Comparison of ENCODE assay signal across 8 cellular contexts in genomic region chr9:86099695-86100364, GRCh38. TPM values are rescaled to one million over a fixed set of nuclear protein-coding genes. Genes with fewer than 3 reads are reported as not detected.
DNase-seq lines count a peak whose midpoint lies in the region; ATAC-seq and TF ChIP-seq lines count a peak whose summit lies in the region.

No MANE protein-coding gene starts in this region.

- H3K79me2 ChIP-seq in HCT116 (ENCODE audit: insufficient read depth, low read length): peaks cover 43% of the 10 kb centered on the region
- H3K79me2 ChIP-seq in OCI-LY7 (ENCODE audit: insufficient read depth, low read depth, low read length): no peaks in the 10 kb centered on the region

- BruUV-seq in HCT116 (replicated peaks; lab: Mats Ljungman, UMichigan) (no TSS peak), OCI-LY7 (replicated peaks; lab: Mats Ljungman, UMichigan) (no TSS peak)

- peak overlapping the region; percentile 85 for H3K9ac ChIP-seq in HCT116 (ENCODE audit: low read length)
- peak overlapping the region; percentile 79 to 94 for H3K9ac ChIP-seq in colonic mucosa (ENCODE audit: low read depth in 2 of 2, low read length in 2 of 2)
- peak overlapping the region; percentile 28 to 49 for H3K9ac ChIP-seq in liver (ENCODE audit: low read depth in 1 of 2, low read length in 2 of 2)

- peak; percentile 29 for TF ChIP-seq POLR2A in HCT116 (IDR thresholded peaks at IDR 0.05; ENCODE audit: borderline replicate concordance, extremely low read depth, insufficient read depth, insufficient read length)

- H3K4me2 ChIP-seq in HCT116 (ENCODE audit: low read length) (peak overlapping the region; percentile 88), OCI-LY7 (ENCODE audit: low read length) (no peak overlapping the region)

- WGBS in liver: 4% methylated on average over 47 of the region's 47 CpGs

- H3K36me3 ChIP-seq in HCT116 (ENCODE audit: control insufficient read depth in 1 of 2, insufficient read depth in 2 of 2, low read length in 2 of 2): no peaks in the 10 kb centered on the region
- H3K36me3 ChIP-seq in RWPE2 (ENCODE audit: low read depth): no peaks in the 10 kb centered on the region
- H3K36me3 ChIP-seq in colonic mucosa: no peaks in the 10 kb centered on the region
- no peaks in the 10 kb centered on the region for H3K36me3 ChIP-seq in liver (ENCODE audit: control insufficient read depth in 4 of 4, insufficient read depth in 3 of 4, low read depth in 1 of 4, low read length in 3 of 4)
- no peaks in the 10 kb centered on the region for H3K36me3 ChIP-seq in OCI-LY7 (ENCODE audit: insufficient read depth, low read length)

- TF ChIP-seq RAD21 in HCT116 (IDR thresholded peaks at IDR 0.05; ENCODE audit: low read depth) (no peak), liver (IDR thresholded peaks at IDR 0.05) (no peak)

- H3K9me2 ChIP-seq in HCT116 (ENCODE audit: insufficient read depth) (no peaks in the 10 kb centered on the region), OCI-LY7 (ENCODE audit: insufficient read depth, low read length) (no peaks in the 10 kb centered on the region)

- intact Hi-C loops in HCT116 (cut with micrococcal nuclease): loop anchor here (1.0 kb wide), 1 partner anchor 27 kb away; no protein-coding TSS in a partner anchor
- intact Hi-C loops in colonic mucosa (cut with DNase I): no loop called here
- intact Hi-C loops in OCI-LY7 (cut with micrococcal nuclease; ENCODE audit: unreplicated experiment): no loop called here

- no peaks in the 10 kb centered on the region for H4K20me1 ChIP-seq in HCT116 (ENCODE audit: insufficient read depth)
- no peaks in the 10 kb centered on the region for H4K20me1 ChIP-seq in OCI-LY7 (ENCODE audit: insufficient read depth, low read length)

- H2AFZ ChIP-seq in HCT116 (ENCODE audit: low read depth, low read length, poor library complexity, severe bottlenecking) (peak overlapping the region; percentile 46), OCI-LY7 (ENCODE audit: low read length) (no peak overlapping the region)

- H3K4me1 ChIP-seq in HCT116 (ENCODE audit: control insufficient read depth in 1 of 2, insufficient read depth in 2 of 2, low read length in 2 of 2): peaks cover 9 to 41% of the 10 kb centered on the region in 2 experiments
- peaks cover 11% of the 10 kb centered on the region for H3K4me1 ChIP-seq in RWPE2 (ENCODE audit: insufficient read depth, poor library complexity, severe bottlenecking)
- peaks cover 4% of the 10 kb centered on the region for H3K4me1 ChIP-seq in colonic mucosa
- H3K4me1 ChIP-seq in liver (ENCODE audit: control insufficient read depth in 4 of 4, insufficient read depth in 4 of 4, low read length in 3 of 4): peaks cover 8 to 14% (median 10%) of the 10 kb centered on the region in 4 donors
- H3K4me1 ChIP-seq in OCI-LY7 (ENCODE audit: insufficient read depth, low read length, poor library complexity, severe bottlenecking): no peaks in the 10 kb centered on the region

- H3K27ac ChIP-seq in HCT116 (ENCODE audit: low read depth, low read length) (peak overlapping the region; percentile 84), RWPE2 (ENCODE audit: poor library complexity, severe bottlenecking) (no peak overlapping the region), colonic mucosa (peak overlapping the region; percentile 77), liver (ENCODE audit: low read depth in 1 of 2, low read length in 2 of 2) (peak overlapping the region; percentile 42 to 44), OCI-LY7 (ENCODE audit: low read depth, low read length, poor library complexity, severe bottlenecking) (no peak overlapping the region)

- CTCF ChIA-PET in HCT116 (lab: Charles Lee): no interaction called here
- CTCF ChIA-PET in OCI-LY7 (lab: Charles Lee; ENCODE audit: unreplicated experiment): no interaction called here

- peak; percentile 70 for ATAC-seq in HCT116
- no peak for ATAC-seq in RWPE2 (ENCODE audit: low read depth)
- no peak for ATAC-seq in HG03354 (IDR thresholded peaks at IDR 0.05; ENCODE audit: poor library complexity, severe bottlenecking, unreplicated experiment)

- H3K9me3 ChIP-seq in HCT116 (ENCODE audit: control insufficient read depth in 1 of 2, insufficient read depth in 1 of 2, low read depth in 1 of 2, low read length in 2 of 2) (no peaks in the 10 kb centered on the region), RWPE2 (ENCODE audit: severe bottlenecking) (no peaks in the 10 kb centered on the region), colonic mucosa (no peaks in the 10 kb centered on the region), liver (ENCODE audit: control insufficient read depth in 4 of 4, low read length in 3 of 4) (no peaks in the 10 kb centered on the region), OCI-LY7 (ENCODE audit: low read length) (no peaks in the 10 kb centered on the region)

- POLR2A ChIA-PET in HCT116 (lab: Charles Lee): interaction anchor here (0.6 to 1.2 kb wide), 2 partner anchors 10 to 222 kb away, joined by 3 read pairs; no protein-coding TSS in a partner anchor
- POLR2A ChIA-PET in OCI-LY7 (lab: Charles Lee): interaction anchor here (0.5 to 1.0 kb wide), 4 partner anchors 36 to 169 kb away, joined by 3 read pairs; no protein-coding TSS in a partner anchor

- H3K27me3 ChIP-seq in HCT116 (ENCODE audit: insufficient read depth, low read length) (no peaks in the 10 kb centered on the region), RWPE2 (ENCODE audit: insufficient read depth, poor library complexity, severe bottlenecking) (no peaks in the 10 kb centered on the region), colonic mucosa (no peaks in the 10 kb centered on the region), liver (ENCODE audit: control insufficient read depth in 4 of 4, insufficient read depth in 4 of 4, low read length in 3 of 4) (peaks cover 0 to 3% (median 0%) of the 10 kb centered on the region in 4 donors)

- TF ChIP-seq CTCF in HCT116 (IDR thresholded peaks at IDR 0.05 in 2 of 3, conservative IDR thresholded peaks at IDR 0.05 in 1 of 3; ENCODE audit: borderline replicate concordance in 1 of 3, insufficient read depth in 1 of 3, low read depth in 2 of 3, low read length in 2 of 3): no peak
- peak; percentile 11 for TF ChIP-seq CTCF in RWPE2 (IDR thresholded peaks at IDR 0.05; ENCODE audit: poor library complexity, severe bottlenecking)
- TF ChIP-seq CTCF in colonic mucosa (IDR thresholded peaks at IDR 0.05): no peak
- no peak for TF ChIP-seq CTCF in liver (IDR thresholded peaks at IDR 0.05; ENCODE audit: low read depth, low read length, missing input control)
- no peak for TF ChIP-seq CTCF in OCI-LY7 (conservative IDR thresholded peaks at IDR 0.05; ENCODE audit: low read length)

- H3K4me3 ChIP-seq in HCT116 (replicated peaks in 1 of 2; ENCODE audit: low read depth in 1 of 2, low read length in 2 of 2): peak overlapping the region; percentile 57 to 64
- H3K4me3 ChIP-seq in RWPE2 (ENCODE audit: severe bottlenecking): peak overlapping the region; percentile 99
- H3K4me3 ChIP-seq in colonic mucosa: peak overlapping the region; percentile 81
- peak overlapping the region; percentile 30 to 82 (median 67) for H3K4me3 ChIP-seq in liver (ENCODE audit: low read depth in 1 of 3, low read length in 3 of 3)
- no peak overlapping the region for H3K4me3 ChIP-seq in OCI-LY7 (ENCODE audit: low read depth, low read length, poor library complexity, severe bottlenecking)

- DNase-seq in CD1c-positive myeloid dendritic cell (ENCODE audit: extremely low spot score): peak; percentile 34
- peak; percentile 57 for DNase-seq in HCT116 (ENCODE audit: low read depth, low spot score)
- no peak for DNase-seq in RWPE2 (ENCODE audit: low spot score)
- DNase-seq in colonic mucosa: peak; percentile 80
- peak; percentile 50 for DNase-seq in stimulated activated CD8-positive, alpha-beta memory T cell treated with anti-CD3 and anti-CD28 coated beads, Interleukin-4, amount 100 ng/mL, for 48 hours
- DNase-seq in OCI-LY7 (ENCODE audit: low spot score): no peak

- RAD21 ChIA-PET in HCT116 (lab: Charles Lee; ENCODE audit: low non-redundant PET in 1 of 2, low total read pairs in 2 of 2, uncharacterized antibody in 2 of 2, unreplicated experiment in 2 of 2): no interaction called here

TF ChIP-seq in HCT116, 20 proteins besides CTCF, POLR2A, EP300 and RAD21 (continues in another document):
- no peak for TF ChIP-seq JUND (IDR thresholded peaks at IDR 0.05)
- TF ChIP-seq TCF7L2 (IDR thresholded peaks at IDR 0.05; ENCODE audit: borderline replicate concordance, extremely low read depth, insufficient read depth, insufficient read length): peak; percentile 15
- TF ChIP-seq POLR2AphosphoS5 (IDR thresholded peaks at IDR 0.05; ENCODE audit: low read depth, low read length): peak; percentile 46; the same call in 1 of the 2 replicates
- no peak for TF ChIP-seq ZNF274 (IDR thresholded peaks at IDR 0.05; ENCODE audit: low read depth, low read length)
- TF ChIP-seq MAX (IDR thresholded peaks at IDR 0.05): peak; percentile 52; the same call in 1 of the 2 replicates
- TF ChIP-seq CEBPB (IDR thresholded peaks at IDR 0.05; ENCODE audit: low read depth): no peak
- no peak for TF ChIP-seq EZH2 (IDR thresholded peaks at IDR 0.05)

TF ChIP-seq in liver, 16 proteins besides CTCF, POLR2A, EP300 and RAD21:
- TF ChIP-seq FOXA1 (IDR thresholded peaks at IDR 0.05) (no peak), HNF4G (IDR thresholded peaks at IDR 0.05) (no peak), ZBTB33 (IDR thresholded peaks at IDR 0.05) (no peak), RXRA (IDR thresholded peaks at IDR 0.05) (no peak)

RNA-seq across cellular contexts. Expression of gene GOLM1, which starts 0.5 kb away (rescaled TPM):
- 69.8 TPM for total RNA-seq in HCT116 (2021; ENCODE audit: unreplicated experiment)
- 59.2 and 68.3 TPM in 2 replicates for polyA plus RNA-seq in HCT116 (2012)
- 100 to 1,000 TPM; 337 to 393 TPM for total RNA-seq in colonic mucosa
- 10 to 100 TPM in 1 of 2 donors, 1 to 10 TPM in 1; 9.2 to 28.5 TPM for total RNA-seq in liver
- polyA plus RNA-seq in liver: 10 to 100 TPM in 1 of 2 donors, 1 to 10 TPM in 1; 7.9 to 17.1 TPM
- 0.16 and 0.51 TPM in 2 replicates for total RNA-seq in OCI-LY7 (2014; rRNA removed; shearing (Covaris generic))
- total RNA-seq in OCI-LY7 (2022): not detected in 2 replicates

Comparison
In these comparisons a context has a peak if more than half of its experiments do, and no peak if none do; other contexts are left out.
1. DNase-seq: peak in CD1c-positive myeloid dendritic cell (single experiment), HCT116 (single experiment), colonic mucosa (single experiment) and stimulated activated CD8-positive, alpha-beta memory T cell treated with anti-CD3 and anti-CD28 coated beads, Interleukin-4, amount 100 ng/mL, for 48 hours (single experiment); none in RWPE2 (single experiment) and OCI-LY7 (single experiment).
2. H3K27ac ChIP-seq: peak in HCT116 (single experiment), colonic mucosa (single experiment) and liver (2 of 2); none in RWPE2 (single experiment) and OCI-LY7 (single experiment).
3. RNA of gene GOLM1, which starts 0.5 kb away (total RNA-seq): 337 to 393 TPM in colonic mucosa, 69.8 TPM in HCT116 (single experiment) and 9.2 to 28.5 TPM in liver; 0.16 to 0.51 TPM in OCI-LY7; every median in the first group is over 4 times any median in the second.
4. Peak in every context shown above with its lines, with median percentiles within 50 percentile points of each other: H3K9ac ChIP-seq.